Comparison of ENCODE assay signal across 19 cellular contexts in the genomic region with DNA sequence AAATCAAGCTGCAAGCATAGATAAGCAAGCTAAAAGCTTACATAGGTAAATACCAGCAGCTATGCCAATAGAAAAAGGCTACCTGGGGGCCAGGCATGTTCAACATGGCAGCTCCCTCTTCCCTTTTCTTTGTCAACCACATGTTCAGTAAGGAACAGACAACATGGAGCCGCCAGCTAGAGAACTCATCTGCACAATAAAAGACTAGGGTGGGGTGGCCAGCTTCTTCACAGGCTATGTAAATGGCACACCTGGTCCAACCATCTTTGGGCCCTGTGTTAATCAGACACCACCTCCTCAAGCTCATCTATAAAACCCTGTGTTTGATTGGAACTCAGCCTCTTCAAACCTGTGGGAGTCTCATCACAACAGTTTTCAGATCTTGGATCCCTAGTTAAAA.
A peak's percentile ranks its signal among the peaks of the same experiment; 100 is the strongest.
DNase-seq lines count a peak whose midpoint lies in the region; ATAC-seq and TF ChIP-seq lines count a peak whose summit lies in the region.
"Had no signal": no experiment of that assay in that cellular context is flagged by ENCODE, and none has a peak within 500 bp of the region (broad histone marks: within the 10 kb centered on the region; RNA-seq: fewer than 3 reads in every experiment).

No MANE protein-coding gene starts in this region.

- peak; percentile 3 for DNase-seq in NCI-H2029 treated with DMSO at 0.1 percent for 48 hours (lab: John Stamatoyannopoulos, UW)
- no peak for DNase-seq in NCI-H2029 (lab: John Stamatoyannopoulos, UW)
- DNase-seq in NCI-H146 treated with DMSO at 0.1 percent for 48 hours (lab: John Stamatoyannopoulos, UW; ENCODE audit: unreplicated experiment), result peak; percentile 34
- DNase-seq in NT2/D1 (ENCODE audit: low read depth, low spot score), result peak; percentile 39
- no peak for DNase-seq in stimulated activated effector memory CD8-positive, alpha-beta T cell treated with anti-CD3 and anti-CD28 coated beads, Interleukin-12 subunit alpha, Interleukin-12 subunit beta, amount 100 ng/mL, for 72 hours (ENCODE audit: low spot score in 2 of 2)
- DNase-seq in T1000 (lab: John Stamatoyannopoulos, UW), result no peak
- DNase-seq in progenitor cell of endocrine pancreas (ENCODE audit: low spot score, unreplicated experiment), result no peak
- DNase-seq in Right ventricle myocardium inferior (ENCODE audit: missing footprints), result no peak
- DNase-seq: CD8-positive, alpha-beta T cell; COR-L47; DMS153; DMS79 treated with DMSO at 0.1 percent for 48 hours; EL; GDM1; GOT3; HCEC 1CT; HFFc6 had no signal

- H3K27ac Mint-ChIP-seq in stimulated activated effector memory CD8-positive, alpha-beta T cell treated with anti-CD3 and anti-CD28 coated beads, Interleukin-12 subunit alpha, Interleukin-12 subunit beta, amount 100 ng/mL, for 72 hours, result peak overlapping the region; percentile 4
- no peak overlapping the region for H3K27ac Mint-ChIP-seq in progenitor cell of endocrine pancreas
- H3K27ac Mint-ChIP-seq: CD14-positive monocyte; CD8-positive, alpha-beta T cell; HFFc6 had no signal

- no peak for TF ChIP-seq CTCF in progenitor cell of endocrine pancreas (IDR thresholded peaks at IDR 0.05; ENCODE audit: unreplicated experiment)

- no peaks in the 10 kb centered on the region for H3K27me3 ChIP-seq in NT2/D1 (ENCODE audit: insufficient read depth, insufficient read length)

- no peak overlapping the region for H3K4me3 Mint-ChIP-seq in stimulated activated effector memory CD8-positive, alpha-beta T cell treated with anti-CD3 and anti-CD28 coated beads, Interleukin-12 subunit alpha, Interleukin-12 subunit beta, amount 100 ng/mL, for 72 hours
- no peak overlapping the region for H3K4me3 Mint-ChIP-seq in progenitor cell of endocrine pancreas (ENCODE audit: low read depth)
- H3K4me3 Mint-ChIP-seq: CD14-positive monocyte; CD8-positive, alpha-beta T cell; HFFc6 had no signal

- H3K4me3 ChIP-seq in NT2/D1 (ENCODE audit: insufficient read length, low read depth), result no peak overlapping the region

- ATAC-seq in stimulated activated effector memory CD8-positive, alpha-beta T cell treated with anti-CD3 and anti-CD28 coated beads, Interleukin-12 subunit alpha, Interleukin-12 subunit beta, amount 100 ng/mL, for 72 hours, result no peak
- no peak for ATAC-seq in Right ventricle myocardium inferior
- ATAC-seq: CD8-positive, alpha-beta T cell; HepG2 had no signal

- no peaks in the 10 kb centered on the region for H3K27me3 Mint-ChIP-seq in progenitor cell of endocrine pancreas

- no peaks in the 10 kb centered on the region for H3K4me1 Mint-ChIP-seq in stimulated activated effector memory CD8-positive, alpha-beta T cell treated with anti-CD3 and anti-CD28 coated beads, Interleukin-12 subunit alpha, Interleukin-12 subunit beta, amount 100 ng/mL, for 72 hours
- H3K4me1 Mint-ChIP-seq in progenitor cell of endocrine pancreas (ENCODE audit: low read depth), result peaks cover 4% of the 10 kb centered on the region
- H3K4me1 Mint-ChIP-seq: CD14-positive monocyte had no signal

- H3K36me3 Mint-ChIP-seq in stimulated activated effector memory CD8-positive, alpha-beta T cell treated with anti-CD3 and anti-CD28 coated beads, Interleukin-12 subunit alpha, Interleukin-12 subunit beta, amount 100 ng/mL, for 72 hours, result no peaks in the 10 kb centered on the region
- no peaks in the 10 kb centered on the region for H3K36me3 Mint-ChIP-seq in progenitor cell of endocrine pancreas (ENCODE audit: insufficient read depth)
- H3K36me3 Mint-ChIP-seq: CD14-positive monocyte; CD8-positive, alpha-beta T cell had no signal

- H3K36me3 ChIP-seq in NT2/D1 (ENCODE audit: insufficient read depth, insufficient read length, low read length), result no peaks in the 10 kb centered on the region

- no peak overlapping the region for H3K9ac ChIP-seq in NT2/D1 (ENCODE audit: insufficient read length, low read depth)

- H3K9me3 ChIP-seq in NT2/D1 (ENCODE audit: insufficient read depth, low read length), result no peaks in the 10 kb centered on the region; the same call in 1 of the 2 replicates

- H3K9me3 Mint-ChIP-seq in stimulated activated effector memory CD8-positive, alpha-beta T cell treated with anti-CD3 and anti-CD28 coated beads, Interleukin-12 subunit alpha, Interleukin-12 subunit beta, amount 100 ng/mL, for 72 hours, result no peaks in the 10 kb centered on the region
- peaks cover 16% of the 10 kb centered on the region for H3K9me3 Mint-ChIP-seq in progenitor cell of endocrine pancreas (ENCODE audit: low read depth)
- H3K9me3 Mint-ChIP-seq: CD8-positive, alpha-beta T cell; HFFc6 had no signal

- intact Hi-C loops in Right ventricle myocardium inferior (cut with DNase I), result no loop called here

- H3K4me1 ChIP-seq in NT2/D1 (ENCODE audit: insufficient read depth, insufficient read length), result no peaks in the 10 kb centered on the region

Comparison
In these comparisons a context has a peak if more than half of its experiments do, and no peak if none do; other contexts are left out.
1. DNase-seq: peak in NCI-H2029 treated with DMSO at 0.1 percent for 48 hours (single experiment), NCI-H146 treated with DMSO at 0.1 percent for 48 hours (single experiment) and NT2/D1 (single experiment); none in NCI-H2029 (single experiment), stimulated activated effector memory CD8-positive, alpha-beta T cell treated with anti-CD3 and anti-CD28 coated beads, Interleukin-12 subunit alpha, Interleukin-12 subunit beta, amount 100 ng/mL, for 72 hours (0 of 2), T1000 (single experiment), progenitor cell of endocrine pancreas (single experiment) and Right ventricle myocardium inferior (single experiment).